ENCODE assay signal across 9 cellular contexts in genomic region chr2:64114063-64114911, GRCh38. TPM values are rescaled to one million over a fixed set of nuclear protein-coding genes. Genes with fewer than 3 reads are reported as not detected.
DNase-seq lines count a peak whose midpoint lies in the region; ATAC-seq and TF ChIP-seq lines count a peak whose summit lies in the region.
"Had no signal": no experiment of that assay in that cellular context is flagged by ENCODE, and none has a peak within 500 bp of the region (broad histone marks: within the 10 kb centered on the region; RNA-seq: fewer than 3 reads in every experiment).

No MANE protein-coding gene starts in this region.

- H3K36me3 ChIP-seq in adrenal gland (replicated peaks in 1 of 2) = no peaks in the 10 kb centered on the region

- ATAC-seq in activated CD8-positive, alpha-beta memory T cell treated with anti-CD3 and anti-CD28 coated beads, Interleukin-2, amount 10 ng/mL, durations not matched to agents 7 days and 5 days = peak; percentile 89
- ATAC-seq in HG02973 (IDR thresholded peaks at IDR 0.05; ENCODE audit: unreplicated experiment) (peak; percentile 43), T-helper 17 cell (peak; percentile 72)

- H3K9me3 Mint-ChIP-seq in activated CD8-positive, alpha-beta memory T cell treated with anti-CD3 and anti-CD28 coated beads, Interleukin-2, amount 10 ng/mL, durations not matched to agents 7 days and 5 days (ENCODE audit: low read depth) = no peaks in the 10 kb centered on the region

- H3K27me3 Mint-ChIP-seq in activated CD8-positive, alpha-beta memory T cell treated with anti-CD3 and anti-CD28 coated beads, Interleukin-2, amount 10 ng/mL, durations not matched to agents 7 days and 5 days = no peaks in the 10 kb centered on the region
- H3K27me3 Mint-ChIP-seq in T-helper 17 cell = no peaks in the 10 kb centered on the region

- peak overlapping the region; percentile 72 for H3K27ac Mint-ChIP-seq in activated CD8-positive, alpha-beta memory T cell treated with anti-CD3 and anti-CD28 coated beads, Interleukin-2, amount 10 ng/mL, durations not matched to agents 7 days and 5 days
- H3K27ac Mint-ChIP-seq in T-helper 17 cell = peak overlapping the region; percentile 6

- DNase-seq in activated CD8-positive, alpha-beta memory T cell treated with anti-CD3 and anti-CD28 coated beads, Interleukin-2, amount 10 ng/mL, durations not matched to agents 7 days and 5 days = no peak
- DNase-seq in activated CD8-positive, alpha-beta memory T cell treated with anti-CD3 and anti-CD28 coated beads, Interleukin-2, amount 50 U/mL, for 48 hours = no peak
- DNase-seq in T-helper 17 cell = no peak
- DNase-seq in hepatic stellate cell (ENCODE audit: low spot score) = peak; percentile 26
- DNase-seq in adrenal gland = no peak
- no peak for DNase-seq in NK-92 treated with Interleukin-12 subunit alpha and Interleukin-12 subunit beta, amount 100 ng/mL, for 24 hours (lab: John Stamatoyannopoulos, UW)
- DNase-seq in activated effector memory CD4-positive, alpha-beta T cell treated with Interleukin-2 at 50 U/mL for 16 hours = no peak

- no peak for TF ChIP-seq CTCF in adrenal gland (IDR thresholded peaks at IDR 0.05)

- peaks cover 60% of the 10 kb centered on the region for H3K4me1 Mint-ChIP-seq in activated CD8-positive, alpha-beta memory T cell treated with anti-CD3 and anti-CD28 coated beads, Interleukin-2, amount 10 ng/mL, durations not matched to agents 7 days and 5 days
- H3K4me1 Mint-ChIP-seq in T-helper 17 cell = peaks cover 34% of the 10 kb centered on the region

- peaks cover 12% of the 10 kb centered on the region for H3K36me3 Mint-ChIP-seq in activated CD8-positive, alpha-beta memory T cell treated with anti-CD3 and anti-CD28 coated beads, Interleukin-2, amount 10 ng/mL, durations not matched to agents 7 days and 5 days
- no peaks in the 10 kb centered on the region for H3K36me3 Mint-ChIP-seq in T-helper 17 cell (ENCODE audit: low read depth)

- WGBS in adrenal gland, 4 donors = 64 to 82% (median 71%) methylated on average over 1 of the region's 1 CpG

- H3K4me3 Mint-ChIP-seq in activated CD8-positive, alpha-beta memory T cell treated with anti-CD3 and anti-CD28 coated beads, Interleukin-2, amount 10 ng/mL, durations not matched to agents 7 days and 5 days = peak overlapping the region; percentile 44
- H3K4me3 Mint-ChIP-seq in T-helper 17 cell = peak overlapping the region; percentile 58

- H3K9me3 ChIP-seq in T-helper 17 cell (ENCODE audit: control insufficient read depth, low read length, poor library complexity, severe bottlenecking) (no peaks in the 10 kb centered on the region), adrenal gland (replicated peaks in 1 of 3) (no peaks in the 10 kb centered on the region)

- no peaks in the 10 kb centered on the region for H3K27me3 ChIP-seq in adrenal gland

- intact Hi-C loops in adrenal gland (cut with DNase I) = no loop called here

- no peak overlapping the region for H3K4me3 ChIP-seq in adrenal gland

- CTCF ChIA-PET in activated CD8-positive, alpha-beta memory T cell treated with anti-CD3 and anti-CD28 coated beads, Interleukin-2, amount 10 ng/mL, durations not matched to agents 7 days and 5 days (lab: Charles Lee) = no interaction called here

- TF ChIP-seq POLR2A in adrenal gland (IDR thresholded peaks at IDR 0.05) = no peak

- peaks cover 0 to 33% of the 10 kb centered on the region in 2 donors for H3K4me1 ChIP-seq in adrenal gland (replicated peaks in 1 of 2)

- H3K27ac ChIP-seq in adrenal gland = no peak overlapping the region
- H3K27ac ChIP-seq: C4-2B had no signal

RNA-seq across cellular contexts. Expression of gene PELI1, which starts 29.9 kb away (rescaled TPM):
- 10 to 100 TPM; 39.0 to 40.1 TPM for total RNA-seq in activated CD8-positive, alpha-beta memory T cell treated with anti-CD3 and anti-CD28 coated beads, Interleukin-2, amount 10 ng/mL, durations not matched to agents 7 days and 5 days
- 100 to 1,000 TPM; 171 to 195 TPM for total RNA-seq in T-helper 17 cell
- total RNA-seq in adrenal gland = 10 to 100 TPM in 7 of 8 donors, 1 to 10 TPM in 1; 6.5 to 32.9 (median 15.7) TPM
- 1 to 10 TPM; 6.3 to 8.6 (median 6.6) TPM for polyA plus RNA-seq in adrenal gland

Comparison
In these comparisons a context has a peak if more than half of its experiments do, and no peak if none do; other contexts are left out.
1. RNA of gene PELI1, which starts 29.9 kb away (total RNA-seq): 171 to 195 TPM in T-helper 17 cell; 39.0 to 40.1 TPM in activated CD8-positive, alpha-beta memory T cell treated with anti-CD3 and anti-CD28 coated beads, Interleukin-2, amount 10 ng/mL, durations not matched to agents 7 days and 5 days and 6.5 to 32.9 TPM in adrenal gland; every median in the first group is over 4 times any median in the second.
2. Peak in every context shown above with its lines, with median percentiles within 50 percentile points of each other: ATAC-seq.